Comparison of ENCODE assay signal across 30 cellular contexts in genomic region chr12:117452071-117452470, GRCh38.
"Had no signal": no experiment of that assay in that cellular context is flagged by ENCODE, and none has a peak within 500 bp of the region (broad histone marks: within the 10 kb centered on the region; RNA-seq: fewer than 3 reads in every experiment).

No MANE protein-coding gene starts in this region.

- H3K27me3 ChIP-seq: brain microvascular endothelial cell had no signal

- H3K36me3 ChIP-seq: brain microvascular endothelial cell, WERI-Rb-1 had no signal

- DNase-seq: activated B cell treated with CpG ODN at 0.5 μM for 24 hours; activated CD4-positive, alpha-beta T cell treated with anti-CD3 and anti-CD28 coated beads for 48 hours; activated CD4-positive, alpha-beta T cell treated with anti-CD3 and anti-CD28 coated beads, Interleukin-2, amount 50 U/mL, for 1 hour; activated CD4-positive, alpha-beta T cell treated with anti-CD3 and anti-CD28 coated beads, Interleukin-2, amount 50 U/mL, for 48 hours; activated CD8-positive, alpha-beta memory T cell treated with anti-CD3 and anti-CD28 coated beads for 24 hours; activated CD8-positive, alpha-beta T cell treated with anti-CD3 and anti-CD28 coated beads for 36 hours; activated effector memory CD4-positive, alpha-beta T cell treated with Interleukin-2 at 50 U/mL for 16 hours; activated gamma-delta T cell treated with Interleukin-2 at 50 U/mL for 16 hours; activated naive CD4-positive, alpha-beta T cell treated with anti-CD3 and anti-CD28 coated beads, Interleukin-2, amount 50 U/mL, for 16 hours; activated naive CD4-positive, alpha-beta T cell treated with Interleukin-2 at 50 U/mL for 16 hours; activated T-cell treated with anti-CD3 and anti-CD28 coated beads, Interleukin-2, amount 50 U/mL, for 4 hours; amniotic stem cell; anterior cingulate cortex; brain microvascular endothelial cell; caudate nucleus; cortex of kidney; effector CD8-positive, alpha-beta T cell; foreskin fibroblast; head of caudate nucleus; T-helper 17 cell; T1000; WERI-Rb-1 had no signal

- ATAC-seq: activated CD4-positive, CD25-positive, alpha-beta regulatory T cell treated with anti-CD3 and anti-CD28 coated beads, Interleukin-2, amount 50 U/mL, for 24 hours; activated CD8-positive, alpha-beta T cell treated with anti-CD3 and anti-CD28 coated beads for 36 hours; activated T-cell treated with anti-CD3 and anti-CD28 coated beads, Interleukin-2, amount 50 U/mL, for 4 hours; activated T-helper 17 cell treated with anti-CD3 and anti-CD28 coated beads, Interleukin-2, amount 50 U/mL, for 72 hours; esophagus mucosa; T-helper 17 cell had no signal

- FAIRE-seq: astrocyte, bronchial epithelial cell, colon, endometrium, frontal cortex had no signal

- H3K27ac ChIP-seq: brain microvascular endothelial cell, WERI-Rb-1 had no signal
